16 cellular contexts compared by ENCODE assay signal in the genomic region with DNA sequence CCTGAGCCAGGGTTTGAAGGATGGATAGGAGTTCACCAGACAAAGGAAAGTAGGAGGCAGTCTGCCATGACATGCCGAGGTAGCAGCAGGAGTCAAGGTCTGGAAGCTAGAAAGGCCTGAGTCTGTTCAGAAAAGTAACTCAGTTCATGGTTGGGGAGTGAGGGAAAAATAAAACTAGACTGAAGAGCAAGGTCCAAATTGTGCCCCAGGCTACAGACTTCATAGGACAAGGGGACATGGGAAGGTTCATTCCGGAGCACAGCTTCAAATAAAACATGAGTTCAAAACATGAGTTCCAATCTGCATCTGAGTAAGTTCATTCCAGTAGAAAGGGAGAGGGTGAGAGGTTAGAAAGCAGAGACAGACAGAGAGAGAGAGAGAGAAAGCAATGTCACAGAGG. TPM values are rescaled to one million over a fixed set of nuclear protein-coding genes. Genes with fewer than 3 reads are reported as not detected.
A peak's percentile ranks its signal among the peaks of the same experiment; 100 is the strongest.
DNase-seq lines count a peak whose midpoint lies in the region; ATAC-seq and TF ChIP-seq lines count a peak whose summit lies in the region.
"Had no signal": no experiment of that assay in that cellular context is flagged by ENCODE, and none has a peak within 500 bp of the region (broad histone marks: within the 10 kb centered on the region; RNA-seq: fewer than 3 reads in every experiment).

No MANE protein-coding gene starts in this region.

- H3K9me3 Mint-ChIP-seq in CD4-positive, CD25-positive, alpha-beta regulatory T cell, result peaks cover 0 to 7% (median 3%) of the 10 kb centered on the region in 7 donors
- H3K9me3 Mint-ChIP-seq in stimulated activated effector memory CD8-positive, alpha-beta T cell treated with anti-CD3 and anti-CD28 coated beads, Interleukin-12 subunit alpha, Interleukin-12 subunit beta, amount 100 ng/mL, for 72 hours, result peaks cover 7% of the 10 kb centered on the region
- no peaks in the 10 kb centered on the region for H3K9me3 Mint-ChIP-seq in HFFc6

- no peak overlapping the region for H3K4me3 ChIP-seq in CD4-positive, CD25-positive, alpha-beta regulatory T cell (ENCODE audit: low read depth, low read length)
- H3K4me3 ChIP-seq in Panc1 (ENCODE audit: low read depth in 2 of 2, low read length in 2 of 2) (no peak overlapping the region), liver (ENCODE audit: low read depth in 1 of 3, low read length in 3 of 3) (no peak overlapping the region)
- H3K4me3 ChIP-seq: HAP-1 had no signal

- in situ Hi-C loops in Panc1 (cut with HindIII; ENCODE audit: low pct_unique_long_range_greater_than_20kb, low sequenced_read_pairs), result no loop called here

- peaks cover 32% of the 10 kb centered on the region for H3K4me1 ChIP-seq in CD4-positive, CD25-positive, alpha-beta regulatory T cell (ENCODE audit: control insufficient read depth, insufficient read depth, low read length, poor library complexity, severe bottlenecking)
- peaks cover 30% of the 10 kb centered on the region for H3K4me1 ChIP-seq in Panc1 (ENCODE audit: control insufficient read depth, insufficient read depth, low read length)
- peaks cover 0 to 9% (median 4%) of the 10 kb centered on the region in 4 donors for H3K4me1 ChIP-seq in liver (ENCODE audit: control insufficient read depth in 4 of 4, insufficient read depth in 4 of 4, low read length in 3 of 4)
- H3K4me1 ChIP-seq: HAP-1 had no signal

- H3K9me3 ChIP-seq in CD4-positive, CD25-positive, alpha-beta regulatory T cell (ENCODE audit: control insufficient read depth in 2 of 2, low read length in 2 of 2), result peaks cover 0 to 8% of the 10 kb centered on the region in 2 experiments
- H3K9me3 ChIP-seq in Panc1 (ENCODE audit: control insufficient read depth, insufficient read depth, low read depth, low read length), result no peaks in the 10 kb centered on the region
- H3K9me3 ChIP-seq in liver (ENCODE audit: control insufficient read depth in 4 of 4, low read length in 3 of 4), result no peaks in the 10 kb centered on the region
- H3K9me3 ChIP-seq: HAP-1 had no signal

- H3K27me3 ChIP-seq in CD4-positive, CD25-positive, alpha-beta regulatory T cell (ENCODE audit: control insufficient read depth, insufficient read depth, low read length), result no peaks in the 10 kb centered on the region
- no peaks in the 10 kb centered on the region for H3K27me3 ChIP-seq in Panc1 (ENCODE audit: control insufficient read depth, insufficient read depth, low read length)
- H3K27me3 ChIP-seq in liver (ENCODE audit: control insufficient read depth in 4 of 4, insufficient read depth in 4 of 4, low read length in 3 of 4), result no peaks in the 10 kb centered on the region
- H3K27me3 ChIP-seq: BE2C had no signal

- CTCF ChIA-PET in Panc1 (lab: Charles Lee), result no interaction called here

- peaks cover 13% of the 10 kb centered on the region for H3K36me3 Mint-ChIP-seq in CD4-positive, CD25-positive, alpha-beta regulatory T cell
- no peaks in the 10 kb centered on the region for H3K36me3 Mint-ChIP-seq in stimulated activated effector memory CD8-positive, alpha-beta T cell treated with anti-CD3 and anti-CD28 coated beads, Interleukin-12 subunit alpha, Interleukin-12 subunit beta, amount 100 ng/mL, for 72 hours
- H3K36me3 Mint-ChIP-seq in HFFc6 (ENCODE audit: low read depth), result no peaks in the 10 kb centered on the region

- no peak for TF ChIP-seq RAD21 in liver (IDR thresholded peaks at IDR 0.05)

- peaks cover 23 to 48% (median 39%) of the 10 kb centered on the region in 4 donors for H3K4me1 Mint-ChIP-seq in CD4-positive, CD25-positive, alpha-beta regulatory T cell
- H3K4me1 Mint-ChIP-seq in stimulated activated effector memory CD8-positive, alpha-beta T cell treated with anti-CD3 and anti-CD28 coated beads, Interleukin-12 subunit alpha, Interleukin-12 subunit beta, amount 100 ng/mL, for 72 hours, result peaks cover 36% of the 10 kb centered on the region
- H3K4me1 Mint-ChIP-seq in HFFc6 (ENCODE audit: low read depth), result peaks cover 33% of the 10 kb centered on the region

- H3K9ac ChIP-seq in liver (ENCODE audit: low read depth in 1 of 2, low read length in 2 of 2), result no peak overlapping the region

- 61% methylated on average over 2 of the region's 2 CpGs for WGBS in liver

- H3K27ac ChIP-seq in CD4-positive, CD25-positive, alpha-beta regulatory T cell (ENCODE audit: insufficient read depth, low read length, poor library complexity, severe bottlenecking), result no peak overlapping the region
- H3K27ac ChIP-seq in Panc1 (ENCODE audit: low read length), result peak overlapping the region; percentile 92
- no peak overlapping the region for H3K27ac ChIP-seq in liver (ENCODE audit: low read depth in 1 of 2, low read length in 2 of 2)
- H3K27ac ChIP-seq: C4-2B had no signal

- peak overlapping the region; percentile 10 to 95 (median 26) for H3K27ac Mint-ChIP-seq in CD4-positive, CD25-positive, alpha-beta regulatory T cell
- peak overlapping the region; percentile 14 for H3K27ac Mint-ChIP-seq in stimulated activated effector memory CD8-positive, alpha-beta T cell treated with anti-CD3 and anti-CD28 coated beads, Interleukin-12 subunit alpha, Interleukin-12 subunit beta, amount 100 ng/mL, for 72 hours
- no peak overlapping the region for H3K27ac Mint-ChIP-seq in HFFc6
- H3K27ac Mint-ChIP-seq: CD8-positive, alpha-beta T cell had no signal

- H3K4me3 Mint-ChIP-seq in CD4-positive, CD25-positive, alpha-beta regulatory T cell, result peak overlapping the region in 2 of 4 donors; percentile 40 to 41
- H3K4me3 Mint-ChIP-seq in stimulated activated effector memory CD8-positive, alpha-beta T cell treated with anti-CD3 and anti-CD28 coated beads, Interleukin-12 subunit alpha, Interleukin-12 subunit beta, amount 100 ng/mL, for 72 hours, result no peak overlapping the region
- no peak overlapping the region for H3K4me3 Mint-ChIP-seq in HFFc6
- H3K4me3 Mint-ChIP-seq: CD8-positive, alpha-beta T cell had no signal

- intact Hi-C loops in Panc1 (cut with micrococcal nuclease; ENCODE audit: unreplicated experiment), result no loop called here

- POLR2A ChIA-PET in Panc1 (lab: Charles Lee), result no interaction called here

- H3K36me3 ChIP-seq in CD4-positive, CD25-positive, alpha-beta regulatory T cell (ENCODE audit: control insufficient read depth, insufficient read depth, low read length), result no peaks in the 10 kb centered on the region
- no peaks in the 10 kb centered on the region for H3K36me3 ChIP-seq in Panc1 (ENCODE audit: control insufficient read depth, insufficient read depth, low read length)
- no peaks in the 10 kb centered on the region for H3K36me3 ChIP-seq in liver (ENCODE audit: control insufficient read depth in 4 of 4, insufficient read depth in 3 of 4, low read depth in 1 of 4, low read length in 3 of 4)
- H3K36me3 ChIP-seq: BE2C, HAP-1 had no signal

- TF ChIP-seq CTCF in Panc1 (IDR thresholded peaks at IDR 0.05) (no peak), liver (IDR thresholded peaks at IDR 0.05; ENCODE audit: low read depth, low read length, missing input control) (no peak), HFFc6 (IDR thresholded peaks at IDR 0.05) (no peak)

- H3K27me3 Mint-ChIP-seq in CD4-positive, CD25-positive, alpha-beta regulatory T cell, result no peaks in the 10 kb centered on the region
- H3K27me3 Mint-ChIP-seq in HFFc6 (ENCODE audit: insufficient read depth), result peaks cover 7% of the 10 kb centered on the region

- BruUV-seq in Panc1 (replicated peaks; lab: Mats Ljungman, UMichigan), result no TSS peak

- no peak for ATAC-seq in CD4-positive, CD25-positive, alpha-beta regulatory T cell (ENCODE audit: low read depth in 2 of 2)
- no peak for ATAC-seq in Panc1
- ATAC-seq in stimulated activated effector memory CD8-positive, alpha-beta T cell treated with anti-CD3 and anti-CD28 coated beads, Interleukin-12 subunit alpha, Interleukin-12 subunit beta, amount 100 ng/mL, for 72 hours, result no peak
- ATAC-seq: CD8-positive, alpha-beta T cell had no signal

- DNase-seq in CD4-positive, CD25-positive, alpha-beta regulatory T cell, result no peak
- DNase-seq in Panc1 (ENCODE audit: low read depth, low spot score) (no peak), NCI-H187 treated with DMSO at 0.1 percent for 48 hours (lab: John Stamatoyannopoulos, UW) (no peak), HFFc6 (no peak), RPMI8226 (no peak)
- no peak for DNase-seq in stimulated activated effector memory CD8-positive, alpha-beta T cell treated with anti-CD3 and anti-CD28 coated beads, Interleukin-12 subunit alpha, Interleukin-12 subunit beta, amount 100 ng/mL, for 72 hours (ENCODE audit: low spot score in 2 of 2)
- DNase-seq: BE2C; CD8-positive, alpha-beta T cell; COR-L47; DMS153; GF-D8; IMR-90 had no signal

TF ChIP-seq in liver, 16 proteins besides CTCF, POLR2A, EP300 and RAD21 (continues in another document):
- peak in 1 of 2 donors; percentile 33 for TF ChIP-seq RXRA (IDR thresholded peaks at IDR 0.05)
- TF ChIP-seq MAX (IDR thresholded peaks at IDR 0.05), result no peak

RNA-seq across cellular contexts. Expression of gene BFSP2, which starts 39.7 kb away (rescaled TPM):
- total RNA-seq in CD4-positive, CD25-positive, alpha-beta regulatory T cell, result 6.6 TPM
- polyA plus RNA-seq in CD4-positive, CD25-positive, alpha-beta regulatory T cell, result 10 to 100 TPM; 19.3 to 41.1 (median 22.3) TPM
- total RNA-seq in Panc1 (2021; ENCODE audit: unreplicated experiment) (0.67 TPM), liver (not detected)
- polyA plus RNA-seq in Panc1 (2012; ENCODE audit: insufficient read length), result 0.46 TPM
- polyA plus RNA-seq in liver, result under 1 TPM in 1 of 2 donors, not detected in 1; 0.42 TPM
- total RNA-seq in HFFc6 (2021; fragmentation: NEBNext Ultra II Directional; extraction: Animal tissue kit (Norgen Biotek cat#: 25700)), result not detected
- total RNA-seq: CD8-positive, alpha-beta T cell; H1; IMR-90 had no signal
- polyA plus RNA-seq: H1, IMR-90 had no signal
